12 cellular contexts compared by ENCODE assay signal in the genomic region with DNA sequence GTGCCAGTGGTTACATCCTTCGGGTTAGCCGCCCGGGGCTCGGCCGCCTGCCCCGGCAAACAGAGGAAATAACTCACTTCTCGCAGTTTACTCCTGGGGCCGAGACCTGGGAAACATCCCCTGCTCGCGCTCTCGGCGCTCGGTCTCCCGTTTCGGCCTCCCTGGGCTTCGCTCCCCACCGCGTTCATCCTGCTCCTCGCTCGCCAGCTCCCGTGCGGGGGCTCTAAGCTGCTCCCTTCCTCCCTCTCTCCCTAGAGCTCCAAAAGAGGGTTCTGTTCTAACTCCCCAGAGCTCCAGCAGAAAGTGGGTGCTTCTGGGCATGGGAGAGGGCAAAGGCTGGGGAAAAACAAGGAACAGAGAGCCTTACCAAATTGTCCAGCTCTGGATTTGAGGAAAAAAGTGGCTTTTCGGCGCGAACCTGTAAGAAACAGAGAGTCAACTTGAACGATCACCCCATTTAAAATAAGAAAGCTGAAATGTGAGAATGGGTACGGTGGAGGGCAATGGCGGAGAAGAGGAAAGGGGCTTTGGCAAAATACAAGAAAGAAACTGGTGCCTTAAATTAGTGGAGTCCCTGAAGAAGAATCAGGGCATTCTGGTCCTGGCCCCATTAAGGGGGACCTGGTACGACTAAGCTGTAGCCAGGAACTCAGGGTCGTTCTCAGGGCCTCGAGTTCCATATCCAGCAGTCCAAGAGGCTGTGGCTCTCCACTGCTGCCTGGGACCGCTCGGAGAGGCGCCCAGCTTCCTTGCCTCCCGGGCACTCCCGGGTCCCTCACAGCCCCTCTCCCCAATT. TPM values are rescaled to one million over a fixed set of nuclear protein-coding genes. Genes with fewer than 3 reads are reported as not detected.
DNase-seq lines count a peak whose midpoint lies in the region; ATAC-seq, FAIRE-seq and TF ChIP-seq lines count a peak whose summit lies in the region.
"Had no signal": no experiment of that assay in that cellular context is flagged by ENCODE, and none has a peak within 500 bp of the region (broad histone marks: within the 10 kb centered on the region; RNA-seq: fewer than 3 reads in every experiment).

No MANE protein-coding gene starts in this region.

- peak overlapping the region; percentile 57; the same call in 1 of the 2 replicates for H3K9ac ChIP-seq in iPS-20b (ENCODE audit: low read depth, low read length)

- peaks cover 55% of the 10 kb centered on the region for H3K4me1 Mint-ChIP-seq in chondrocyte (ENCODE audit: low read depth)

- H3K4me3 ChIP-seq in iPS-20b (ENCODE audit: low read length) (peak overlapping the region; percentile 66), retinal pigment epithelial cell (ENCODE audit: low read length) (peak overlapping the region; percentile 97)

- TF ChIP-seq CTCF in chondrocyte (IDR thresholded peaks at IDR 0.05) (no peak), retinal pigment epithelial cell (conservative IDR thresholded peaks at IDR 0.05; ENCODE audit: low read depth, low read length) (no peak)

- H3K36me3 ChIP-seq in iPS-20b (ENCODE audit: insufficient read depth, low read depth, low read length), result no peaks in the 10 kb centered on the region

- peak overlapping the region; percentile 99 for H3K4me3 Mint-ChIP-seq in chondrocyte (ENCODE audit: unreplicated experiment)
- H3K4me3 Mint-ChIP-seq: activated T-helper 17 cell treated with anti-CD3 and anti-CD28 coated beads, Interleukin-2, amount 50 U/mL, for 72 hours had no signal

- H3K27ac ChIP-seq in iPS-20b (ENCODE audit: low read length), result no peak overlapping the region

- no peak for FAIRE-seq in H54 (lab: Jason Lieb, UNC)

- H3K27ac Mint-ChIP-seq in chondrocyte (ENCODE audit: unreplicated experiment), result peak overlapping the region; percentile 100
- H3K27ac Mint-ChIP-seq: activated T-helper 17 cell treated with anti-CD3 and anti-CD28 coated beads, Interleukin-2, amount 50 U/mL, for 72 hours had no signal

- peaks cover 88% of the 10 kb centered on the region for H3K27me3 ChIP-seq in iPS-20b (ENCODE audit: insufficient read depth, low read length)

- no peaks in the 10 kb centered on the region for H3K9me3 Mint-ChIP-seq in chondrocyte (ENCODE audit: low read depth)
- H3K9me3 Mint-ChIP-seq: activated T-helper 17 cell treated with anti-CD3 and anti-CD28 coated beads, Interleukin-2, amount 50 U/mL, for 72 hours had no signal

- no peaks in the 10 kb centered on the region for H3K9me3 ChIP-seq in iPS-20b (ENCODE audit: insufficient read depth, low read depth, low read length)

- no peaks in the 10 kb centered on the region for H3K27me3 Mint-ChIP-seq in chondrocyte (ENCODE audit: low read depth)

- ATAC-seq in GM21723 (IDR thresholded peaks at IDR 0.05; ENCODE audit: unreplicated experiment) (no peak), HG02610 (IDR thresholded peaks at IDR 0.05; ENCODE audit: unreplicated experiment) (no peak)
- ATAC-seq: activated T-helper 17 cell treated with anti-CD3 and anti-CD28 coated beads, Interleukin-2, amount 50 U/mL, for 72 hours had no signal

- peaks cover 26% of the 10 kb centered on the region for H3K36me3 Mint-ChIP-seq in chondrocyte (ENCODE audit: low read depth)

- no peak for TF ChIP-seq POLR2A in H54 (IDR thresholded peaks at IDR 0.05; ENCODE audit: low read depth, low read length)

- DNase-seq in H54 (ENCODE audit: insufficient read length, low spot score), result peak; percentile 12
- DNase-seq in chondrocyte (ENCODE audit: low spot score), result no peak
- DNase-seq in retinal pigment epithelial cell (ENCODE audit: low read depth), result no peak
- DNase-seq in NCI-H510A treated with DMSO at 0.1 percent for 48 hours (lab: John Stamatoyannopoulos, UW), result no peak
- no peak for DNase-seq in Kasumi-1 (lab: John Stamatoyannopoulos, UW)
- DNase-seq: Calu3, NCI-H2107 had no signal

- peaks cover 42% of the 10 kb centered on the region for H3K4me1 ChIP-seq in iPS-20b (ENCODE audit: insufficient read depth, low read length)

RNA-seq across cellular contexts. Expression of a gene that starts 5.0 kb away (rescaled TPM):
- total RNA-seq in chondrocyte, result 28.3 to 76.9 TPM (median 30.2 TPM) in 3 replicates
- total RNA-seq: activated T-helper 17 cell treated with anti-CD3 and anti-CD28 coated beads, Interleukin-2, amount 50 U/mL, for 72 hours; T-helper 1 cell treated with Interleukin-12 subunit alpha and Interleukin-12 subunit beta and Interleukin-4 antibody, amounts not matched to agents 30 ng/mL and 1 ng/mL, for 36 hours had no signal
